In the genomic region with DNA sequence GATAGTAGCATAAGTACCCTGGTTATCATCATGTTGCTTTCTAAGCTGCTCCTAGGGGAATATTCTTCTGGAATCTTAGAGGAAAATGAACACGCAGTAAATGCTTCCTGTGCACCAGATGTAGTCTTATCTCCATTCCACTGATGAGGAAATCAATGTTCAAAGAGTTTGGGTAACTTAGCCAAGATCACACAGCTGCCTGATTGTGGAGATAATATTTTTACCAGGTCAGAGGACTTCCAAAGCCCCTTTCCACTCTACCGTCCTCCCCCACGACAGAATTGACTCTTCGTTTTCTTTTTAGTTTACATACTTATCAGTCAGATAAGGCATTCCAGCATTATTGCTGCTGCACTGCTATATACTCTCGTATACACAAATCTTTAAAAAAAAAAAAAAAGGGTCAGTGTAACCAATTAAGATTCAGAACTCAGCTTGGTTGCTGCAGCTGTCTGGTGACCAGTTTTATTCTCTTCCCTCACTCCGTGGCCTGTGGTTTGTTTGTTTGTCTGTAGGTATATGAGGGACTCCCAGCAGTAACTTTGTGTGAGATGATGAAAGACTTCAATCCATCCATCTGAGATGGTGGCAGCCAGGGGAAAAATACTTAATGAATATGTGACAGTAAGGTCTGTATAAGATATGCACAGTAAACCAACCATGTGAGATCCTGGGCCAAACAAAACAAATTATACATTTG, we compare ENCODE assay signal across 21 cellular contexts.
DNase-seq lines count a peak whose midpoint lies in the region; ATAC-seq and TF ChIP-seq lines count a peak whose summit lies in the region.
"Had no signal": no experiment of that assay in that cellular context is flagged by ENCODE, and none has a peak within 500 bp of the region (broad histone marks: within the 10 kb centered on the region; RNA-seq: fewer than 3 reads in every experiment).

No MANE protein-coding gene starts in this region.

- H3K4me1 Mint-ChIP-seq in nephron: peaks cover 56% of the 10 kb centered on the region
- peaks cover 14% of the 10 kb centered on the region for H3K4me1 Mint-ChIP-seq in activated CD4-positive, alpha-beta T cell treated with anti-CD3 and anti-CD28 coated beads, Interleukin-2, amount 10 ng/mL, durations not matched to agents 7 days and 5 days

- POLR2A ChIA-PET in activated CD4-positive, alpha-beta T cell treated with anti-CD3 and anti-CD28 coated beads, Interleukin-2, amount 10 ng/mL, durations not matched to agents 7 days and 5 days (lab: Charles Lee): no interaction called here

- peaks cover 15% of the 10 kb centered on the region for H3K36me3 Mint-ChIP-seq in nephron (ENCODE audit: low read depth)
- H3K36me3 Mint-ChIP-seq in activated CD4-positive, alpha-beta T cell treated with anti-CD3 and anti-CD28 coated beads, Interleukin-2, amount 10 ng/mL, durations not matched to agents 7 days and 5 days (ENCODE audit: low read depth): no peaks in the 10 kb centered on the region

- H3K27me3 ChIP-seq in colonic mucosa: no peaks in the 10 kb centered on the region
- H3K27me3 ChIP-seq in upper lobe of left lung: no peaks in the 10 kb centered on the region
- H3K27me3 ChIP-seq: brain microvascular endothelial cell, SJSA1, uterus had no signal

- H3K36me3 ChIP-seq in colonic mucosa: no peaks in the 10 kb centered on the region
- no peaks in the 10 kb centered on the region for H3K36me3 ChIP-seq in upper lobe of left lung
- H3K36me3 ChIP-seq: brain microvascular endothelial cell, uterus had no signal

- TF ChIP-seq EP300 in upper lobe of left lung (IDR thresholded peaks at IDR 0.05): no peak

- no peak for ATAC-seq in upper lobe of left lung (ENCODE audit: low FRiP score in 2 of 2)
- ATAC-seq: HepG2 had no signal

- CTCF ChIA-PET in activated CD4-positive, alpha-beta T cell treated with anti-CD3 and anti-CD28 coated beads, Interleukin-2, amount 10 ng/mL, durations not matched to agents 7 days and 5 days (lab: Charles Lee): no interaction called here

- H3K27ac Mint-ChIP-seq in nephron: peak overlapping the region; percentile 82 to 84 (median 83)
- no peak overlapping the region for H3K27ac Mint-ChIP-seq in activated CD4-positive, alpha-beta T cell treated with anti-CD3 and anti-CD28 coated beads, Interleukin-2, amount 10 ng/mL, durations not matched to agents 7 days and 5 days
- H3K27ac Mint-ChIP-seq: H9; immature natural killer cell; stimulated activated naive CD8-positive, alpha-beta T cell treated with anti-CD3 and anti-CD28 coated beads, Interleukin-15, Interleukin-2, amounts not matched to agents 100 ng/mL and 50 ng/mL, for 24 hours had no signal

- H3K4me1 ChIP-seq in colonic mucosa (no peaks in the 10 kb centered on the region), upper lobe of left lung (peaks cover 0 to 3% (median 0%) of the 10 kb centered on the region in 4 donors)
- H3K4me1 ChIP-seq: uterus had no signal

- H3K4me3 ChIP-seq in colonic mucosa (no peak overlapping the region), lower leg skin (ENCODE audit: low read depth, poor library complexity, severe bottlenecking) (no peak overlapping the region), upper lobe of left lung (no peak overlapping the region)
- H3K4me3 ChIP-seq: SJSA1, uterus had no signal

- TF ChIP-seq CTCF in colonic mucosa (IDR thresholded peaks at IDR 0.05) (no peak), nephron (IDR thresholded peaks at IDR 0.05; ENCODE audit: unreplicated experiment in 3 of 3) (no peak), lower leg skin (IDR thresholded peaks at IDR 0.05) (no peak), upper lobe of left lung (IDR thresholded peaks at IDR 0.05) (no peak)

- no peaks in the 10 kb centered on the region for H3K9me3 Mint-ChIP-seq in nephron
- H3K9me3 Mint-ChIP-seq in activated CD4-positive, alpha-beta T cell treated with anti-CD3 and anti-CD28 coated beads, Interleukin-2, amount 10 ng/mL, durations not matched to agents 7 days and 5 days: no peaks in the 10 kb centered on the region
- H3K9me3 Mint-ChIP-seq: H9; immature natural killer cell; stimulated activated naive CD8-positive, alpha-beta T cell treated with anti-CD3 and anti-CD28 coated beads, Interleukin-15, Interleukin-2, amounts not matched to agents 100 ng/mL and 50 ng/mL, for 24 hours had no signal

- no peak overlapping the region for H3K9ac ChIP-seq in colonic mucosa (ENCODE audit: low read depth in 2 of 2, low read length in 2 of 2)
- H3K9ac ChIP-seq: parathyroid adenoma had no signal

- H3K9me3 ChIP-seq in colonic mucosa: no peaks in the 10 kb centered on the region
- H3K9me3 ChIP-seq in upper lobe of left lung: no peaks in the 10 kb centered on the region
- H3K9me3 ChIP-seq: SJSA1, uterus had no signal

- H3K27ac ChIP-seq in colonic mucosa (peak overlapping the region; percentile 26), upper lobe of left lung (no peak overlapping the region)
- H3K27ac ChIP-seq: brain microvascular endothelial cell, parathyroid adenoma, SJSA1, uterus had no signal

- intact Hi-C loops in colonic mucosa (cut with DNase I) (no loop called here), lower leg skin (cut with DNase I; ENCODE audit: low total_unique reads) (no loop called here)

- DNase-seq in EH (ENCODE audit: low read depth): peak; percentile 18
- peak; percentile 26 for DNase-seq in MV-4-11 (lab: John Stamatoyannopoulos, UW)
- DNase-seq in colonic mucosa: no peak
- DNase-seq in lower leg skin (ENCODE audit: low spot score in 2 of 2): no peak
- no peak for DNase-seq in foreskin melanocyte
- no peak for DNase-seq in upper lobe of left lung
- no peak for DNase-seq in activated CD4-positive, alpha-beta T cell treated with anti-CD3 and anti-CD28 coated beads, Interleukin-2, amount 10 ng/mL, durations not matched to agents 7 days and 5 days
- DNase-seq: activated CD4-positive, alpha-beta T cell treated with anti-CD3 and anti-CD28 coated beads for 48 hours; activated naive CD4-positive, alpha-beta T cell treated with Interleukin-2 at 50 U/mL for 16 hours; brain microvascular endothelial cell; COR-L47; H9; immature natural killer cell; NCI-H1417; NCI-H345; uterus had no signal

- 78 to 83% methylated on average over 6 of the region's 6 CpGs for WGBS in lower leg skin, 2 donors
- 65 to 66% methylated on average over 6 of the region's 6 CpGs for WGBS in upper lobe of left lung, 2 donors

- no peaks in the 10 kb centered on the region for H3K27me3 Mint-ChIP-seq in nephron (ENCODE audit: low read depth)
- no peaks in the 10 kb centered on the region for H3K27me3 Mint-ChIP-seq in activated CD4-positive, alpha-beta T cell treated with anti-CD3 and anti-CD28 coated beads, Interleukin-2, amount 10 ng/mL, durations not matched to agents 7 days and 5 days
- H3K27me3 Mint-ChIP-seq: stimulated activated naive CD8-positive, alpha-beta T cell treated with anti-CD3 and anti-CD28 coated beads, Interleukin-15, Interleukin-2, amounts not matched to agents 100 ng/mL and 50 ng/mL, for 24 hours had no signal

- no peak for TF ChIP-seq POLR2A in lower leg skin (IDR thresholded peaks at IDR 0.05)
- no peak for TF ChIP-seq POLR2A in upper lobe of left lung (IDR thresholded peaks at IDR 0.05)

- no peak overlapping the region for H3K4me3 Mint-ChIP-seq in nephron
- H3K4me3 Mint-ChIP-seq in activated CD4-positive, alpha-beta T cell treated with anti-CD3 and anti-CD28 coated beads, Interleukin-2, amount 10 ng/mL, durations not matched to agents 7 days and 5 days: no peak overlapping the region
- H3K4me3 Mint-ChIP-seq: H9; immature natural killer cell; stimulated activated naive CD8-positive, alpha-beta T cell treated with anti-CD3 and anti-CD28 coated beads, Interleukin-15, Interleukin-2, amounts not matched to agents 100 ng/mL and 50 ng/mL, for 24 hours had no signal

Comparison
In these comparisons a context has a peak if more than half of its experiments do, and no peak if none do; other contexts are left out.
1. DNase-seq: peak in EH (single experiment) and MV-4-11 (single experiment); none in colonic mucosa (single experiment), lower leg skin (0 of 2), foreskin melanocyte (single experiment), upper lobe of left lung (0 of 2) and activated CD4-positive, alpha-beta T cell treated with anti-CD3 and anti-CD28 coated beads, Interleukin-2, amount 10 ng/mL, durations not matched to agents 7 days and 5 days (single experiment).